In genomic region chr3:190970560-190970959, GRCh38 we compare ENCODE assay signal across 24 cellular contexts.
A peak's percentile ranks its signal among the peaks of the same experiment; 100 is the strongest.
DNase-seq lines count a peak whose midpoint lies in the region; ATAC-seq lines count a peak whose summit lies in the region.
"Had no signal": no experiment of that assay in that cellular context is flagged by ENCODE, and none has a peak within 500 bp of the region (broad histone marks: within the 10 kb centered on the region; RNA-seq: fewer than 3 reads in every experiment).

No MANE protein-coding gene starts in this region.

- H3K27ac Mint-ChIP-seq in natural killer cell treated with Interleukin-12 subunit alpha and Interleukin-12 subunit beta and Interleukin-15 and Interleukin-18, amount 100 ng/mL, for 72 hours, result no peak overlapping the region
- H3K27ac Mint-ChIP-seq: CD14-positive monocyte; CD4-positive, alpha-beta memory T cell; CD4-positive, CD25-positive, alpha-beta regulatory T cell; CD8-positive, alpha-beta memory T cell had no signal

- ATAC-seq in GM18520 (IDR thresholded peaks at IDR 0.05; ENCODE audit: unreplicated experiment), result peak; percentile 77
- peak; percentile 41 for ATAC-seq in HG03469 (IDR thresholded peaks at IDR 0.05; ENCODE audit: unreplicated experiment)
- ATAC-seq in natural killer cell treated with Interleukin-12 subunit alpha and Interleukin-12 subunit beta and Interleukin-15 and Interleukin-18, amount 100 ng/mL, for 72 hours, result peak; percentile 52 to 70
- no peak for ATAC-seq in HG03095 (IDR thresholded peaks at IDR 0.05; ENCODE audit: unreplicated experiment)

- H3K36me3 Mint-ChIP-seq in natural killer cell treated with Interleukin-12 subunit alpha and Interleukin-12 subunit beta and Interleukin-15 and Interleukin-18, amount 100 ng/mL, for 72 hours, result no peaks in the 10 kb centered on the region
- H3K36me3 Mint-ChIP-seq: CD14-positive monocyte; CD4-positive, alpha-beta memory T cell; CD4-positive, CD25-positive, alpha-beta regulatory T cell; CD8-positive, alpha-beta memory T cell had no signal

- H3K27me3 Mint-ChIP-seq in natural killer cell treated with Interleukin-12 subunit alpha and Interleukin-12 subunit beta and Interleukin-15 and Interleukin-18, amount 100 ng/mL, for 72 hours, result no peaks in the 10 kb centered on the region
- H3K27me3 Mint-ChIP-seq: CD4-positive, alpha-beta memory T cell; CD4-positive, CD25-positive, alpha-beta regulatory T cell; CD8-positive, alpha-beta memory T cell had no signal

- H3K4me3 Mint-ChIP-seq in natural killer cell treated with Interleukin-12 subunit alpha and Interleukin-12 subunit beta and Interleukin-15 and Interleukin-18, amount 100 ng/mL, for 72 hours, result no peak overlapping the region
- H3K4me3 Mint-ChIP-seq: CD14-positive monocyte; CD4-positive, alpha-beta memory T cell; CD4-positive, CD25-positive, alpha-beta regulatory T cell; CD8-positive, alpha-beta memory T cell had no signal

- H3K9me3 Mint-ChIP-seq in natural killer cell treated with Interleukin-12 subunit alpha and Interleukin-12 subunit beta and Interleukin-15 and Interleukin-18, amount 100 ng/mL, for 72 hours, result peaks cover 9% of the 10 kb centered on the region
- H3K9me3 Mint-ChIP-seq: CD4-positive, alpha-beta memory T cell had no signal

- H3K4me1 Mint-ChIP-seq in natural killer cell treated with Interleukin-12 subunit alpha and Interleukin-12 subunit beta and Interleukin-15 and Interleukin-18, amount 100 ng/mL, for 72 hours (ENCODE audit: low read depth in 2 of 2), result no peaks in the 10 kb centered on the region
- H3K4me1 Mint-ChIP-seq: CD14-positive monocyte; CD4-positive, alpha-beta memory T cell; CD4-positive, CD25-positive, alpha-beta regulatory T cell; CD8-positive, alpha-beta memory T cell had no signal

- no peak for DNase-seq in natural killer cell treated with Interleukin-12 subunit alpha and Interleukin-12 subunit beta and Interleukin-15 and Interleukin-18, amount 100 ng/mL, for 72 hours (ENCODE audit: low spot score)
- DNase-seq in renal cortical epithelial cell (ENCODE audit: low read depth) (peak; percentile 9), kidney glomerular epithelial cell (lab: John Stamatoyannopoulos, UW) (no peak), NCI-H1417 (lab: John Stamatoyannopoulos, UW) (no peak)
- no peak for DNase-seq in activated CD8-positive, alpha-beta memory T cell treated with anti-CD3 and anti-CD28 coated beads, Interleukin-2, amount 50 U/mL, for 4 hours
- DNase-seq: 8988T; ACHN; BE2C; C1 segment of cervical spinal cord; CD4-positive, alpha-beta memory T cell; CD4-positive, CD25-positive, alpha-beta regulatory T cell; CD8-positive, alpha-beta memory T cell; COR-L47; DMS 273 treated with DMSO at 0.1 percent for 48 hours; DMS153; DMS53; DMS79; DND-41; EL; GDM1 had no signal
